ENCODE assay signal across 1 cellular context in the genomic region with DNA sequence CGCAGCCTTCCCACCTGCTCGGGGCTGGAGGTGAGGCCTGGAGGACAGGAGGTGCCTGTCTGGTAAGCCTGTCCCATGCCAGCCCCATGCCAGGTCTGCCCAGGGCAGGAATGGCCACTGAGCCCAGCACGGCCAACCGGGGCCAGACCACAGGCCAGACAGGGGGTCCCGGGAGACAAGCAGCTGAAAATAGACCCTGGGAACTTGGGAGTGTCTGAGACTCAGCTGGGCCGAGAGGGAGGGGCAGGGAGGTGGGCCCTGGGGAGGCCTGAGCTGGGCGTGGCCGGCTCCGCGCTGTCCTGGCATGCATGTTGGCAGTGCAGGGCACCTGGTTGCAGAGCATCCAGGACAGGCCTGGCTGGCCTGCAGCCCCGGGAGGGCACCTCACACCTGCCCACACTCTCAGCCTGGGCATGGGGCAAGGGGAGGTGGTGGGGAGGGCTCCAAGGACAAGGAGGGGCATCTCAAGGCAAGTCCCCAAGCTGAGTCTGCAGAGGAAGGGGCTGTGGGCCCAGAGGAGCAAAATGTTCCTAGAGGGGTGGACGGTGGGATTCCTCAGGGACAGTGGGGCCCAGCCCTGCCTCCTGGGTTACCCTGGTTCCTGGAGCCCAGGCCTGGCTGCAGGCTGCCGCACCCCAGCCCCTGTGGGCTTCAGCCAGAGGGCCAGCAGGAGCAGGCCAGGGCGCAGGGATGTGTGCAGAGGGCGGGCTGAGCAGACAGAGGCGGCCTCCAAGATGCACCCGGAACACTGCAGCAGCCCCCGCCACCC.
TF ChIP-seq lines count a peak whose summit lies in the region.

No MANE protein-coding gene starts in this region.

TF ChIP-seq in HepG2, 621 proteins besides CTCF, POLR2A, EP300 and RAD21:
- TF ChIP-seq IKZF4 (CRISPR knock-in tag; IDR thresholded peaks at IDR 0.05; ENCODE audit: borderline replicate concordance, low read depth, not compliant biosample characterization) (no peak), MLX (CRISPR knock-in tag; IDR thresholded peaks at IDR 0.05) (no peak), HNRNPL (IDR thresholded peaks at IDR 0.05; ENCODE audit: low read depth, low read length) (0 out of 2 replicates have a peak, but pooled peaks have one; percentile 55), SATB2 (CRISPR knock-in tag; IDR thresholded peaks at IDR 0.05) (no peak)
